ENCODE assay signal across 25 cellular contexts in the genomic region with DNA sequence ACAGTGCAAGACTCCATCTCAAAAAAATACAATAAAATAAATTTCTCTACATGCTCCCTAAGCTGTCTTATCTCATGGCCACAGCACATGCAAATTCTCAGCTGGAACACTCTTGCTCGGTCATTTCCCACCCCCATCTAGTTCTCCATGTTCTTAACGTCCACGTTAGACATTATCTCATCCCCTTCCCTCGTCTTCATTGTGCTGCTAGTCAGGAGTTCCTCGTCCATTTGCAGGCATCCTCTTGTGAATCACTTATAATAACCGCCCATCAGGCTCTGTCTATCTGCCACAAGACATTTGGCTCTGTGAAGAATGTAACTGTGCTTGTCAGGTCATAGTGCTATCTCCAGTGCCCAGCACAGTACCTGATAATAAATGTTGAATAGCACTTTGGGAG.
"Had no signal": no experiment of that assay in that cellular context is flagged by ENCODE, and none has a peak within 500 bp of the region (broad histone marks: within the 10 kb centered on the region; RNA-seq: fewer than 3 reads in every experiment).

No MANE protein-coding gene starts in this region.

- H3K4me1 Mint-ChIP-seq: activated naive CD4-positive, alpha-beta T cell treated with anti-CD3 and anti-CD28 coated beads, Interleukin-2, amount 10 ng/mL, durations not matched to agents 7 days and 5 days had no signal

- H3K9me3 ChIP-seq: Peyer's patch, SJCRH30, SK-N-SH had no signal

- H3K27me3 Mint-ChIP-seq: activated CD4-positive, alpha-beta memory T cell treated with anti-CD3 and anti-CD28 coated beads, Interleukin-2, amount 10 ng/mL, durations not matched to agents 7 days and 5 days; activated CD4-positive, alpha-beta T cell treated with anti-CD3 and anti-CD28 coated beads for 36 hours; activated naive CD4-positive, alpha-beta T cell treated with anti-CD3 and anti-CD28 coated beads, Interleukin-2, amount 10 ng/mL, durations not matched to agents 7 days and 5 days; activated naive CD8-positive, alpha-beta T cell treated with anti-CD3 and anti-CD28 coated beads for 36 hours; activated T-helper 17 cell treated with anti-CD3 and anti-CD28 coated beads, Interleukin-2, amount 50 U/mL, for 72 hours had no signal

- H3K27me3 ChIP-seq: brain microvascular endothelial cell, cardiac muscle cell, Peyer's patch, SJCRH30 had no signal

- H3K4me3 Mint-ChIP-seq: activated CD4-positive, alpha-beta memory T cell treated with anti-CD3 and anti-CD28 coated beads, Interleukin-2, amount 10 ng/mL, durations not matched to agents 7 days and 5 days; activated CD4-positive, alpha-beta T cell treated with anti-CD3 and anti-CD28 coated beads for 36 hours; activated naive CD4-positive, alpha-beta T cell treated with anti-CD3 and anti-CD28 coated beads, Interleukin-2, amount 10 ng/mL, durations not matched to agents 7 days and 5 days; activated naive CD8-positive, alpha-beta T cell treated with anti-CD3 and anti-CD28 coated beads for 36 hours; activated T-helper 17 cell treated with anti-CD3 and anti-CD28 coated beads, Interleukin-2, amount 50 U/mL, for 72 hours had no signal

- H3K9me3 Mint-ChIP-seq: activated CD4-positive, alpha-beta memory T cell treated with anti-CD3 and anti-CD28 coated beads, Interleukin-2, amount 10 ng/mL, durations not matched to agents 7 days and 5 days; activated naive CD4-positive, alpha-beta T cell treated with anti-CD3 and anti-CD28 coated beads, Interleukin-2, amount 10 ng/mL, durations not matched to agents 7 days and 5 days; activated naive CD8-positive, alpha-beta T cell treated with anti-CD3 and anti-CD28 coated beads for 36 hours; activated T-helper 17 cell treated with anti-CD3 and anti-CD28 coated beads, Interleukin-2, amount 50 U/mL, for 72 hours had no signal

- DNase-seq: activated CD4-positive, alpha-beta memory T cell treated with anti-CD3 and anti-CD28 coated beads, Interleukin-2, amount 10 ng/mL, durations not matched to agents 7 days and 5 days; activated CD4-positive, alpha-beta T cell treated with anti-CD3 and anti-CD28 coated beads for 36 hours; activated CD4-positive, alpha-beta T cell treated with anti-CD3 and anti-CD28 coated beads, Interleukin-2, amount 50 U/mL, for 1 hour; activated gamma-delta T cell treated with Interleukin-2 at 50 U/mL for 16 hours; activated naive CD4-positive, alpha-beta T cell treated with anti-CD3 and anti-CD28 coated beads, Interleukin-2, amount 10 ng/mL, durations not matched to agents 7 days and 5 days; activated naive CD8-positive, alpha-beta T cell treated with anti-CD3 and anti-CD28 coated beads for 36 hours; activated T-cell treated with anti-CD3 and anti-CD28 coated beads for 4 hours; activated T-cell treated with anti-CD3 and anti-CD28 coated beads, Interleukin-2, amount 50 U/mL, for 48 hours; brain microvascular endothelial cell; KBM-7; NCI-H1048; NCI-H1930; NCI-H2171 treated with DMSO at 0.1 percent for 48 hours; NCI-H226; NCI-H510A; NCI-H526 treated with DMSO at 0.1 percent for 48 hours; NCI-H82; Peyer's patch; Right ventricle myocardium superior; SJCRH30; SK-N-SH; SW 1271 had no signal

- H3K4me3 ChIP-seq: cardiac muscle cell, Peyer's patch, SJCRH30 had no signal

- H3K27ac ChIP-seq: brain microvascular endothelial cell, cardiac muscle cell, Peyer's patch, RWPE1, SJCRH30 had no signal

- H3K27ac Mint-ChIP-seq: activated CD4-positive, alpha-beta memory T cell treated with anti-CD3 and anti-CD28 coated beads, Interleukin-2, amount 10 ng/mL, durations not matched to agents 7 days and 5 days; activated CD4-positive, alpha-beta T cell treated with anti-CD3 and anti-CD28 coated beads for 36 hours; activated naive CD4-positive, alpha-beta T cell treated with anti-CD3 and anti-CD28 coated beads, Interleukin-2, amount 10 ng/mL, durations not matched to agents 7 days and 5 days; activated naive CD8-positive, alpha-beta T cell treated with anti-CD3 and anti-CD28 coated beads for 36 hours; activated T-helper 17 cell treated with anti-CD3 and anti-CD28 coated beads, Interleukin-2, amount 50 U/mL, for 72 hours had no signal

- H3K36me3 ChIP-seq: brain microvascular endothelial cell had no signal
